8 cellular contexts compared by ENCODE assay signal in genomic region chr19:11535792-11536595, GRCh38. TPM values are rescaled to one million over a fixed set of nuclear protein-coding genes. Genes with fewer than 3 reads are reported as not detected.
DNase-seq lines count a peak whose midpoint lies in the region; ATAC-seq, FAIRE-seq and TF ChIP-seq lines count a peak whose summit lies in the region.

No MANE protein-coding gene starts in this region.

- H3K9me3 ChIP-seq in PC-9 (ENCODE audit: insufficient read depth, low read depth): no peaks in the 10 kb centered on the region
- no peaks in the 10 kb centered on the region for H3K9me3 ChIP-seq in esophagus muscularis mucosa
- H3K9me3 ChIP-seq in muscle layer of duodenum (ENCODE audit: control insufficient read depth in 1 of 2, low read length in 2 of 2): no peaks in the 10 kb centered on the region

- DNase-seq in SIG-M5 treated with dmso at 0.1 percent for 504 hours (lab: John Stamatoyannopoulos, UW; ENCODE audit: unreplicated experiment) (peak; percentile 50), SIG-M5 (lab: John Stamatoyannopoulos, UW) (no peak), HTR-8/SVneo (ENCODE audit: insufficient read length, low spot score) (peak; percentile 91), PC-9 (peak; percentile 75 to 91), esophagus muscularis mucosa (ENCODE audit: extremely low spot score) (peak; percentile 97)
- peak; percentile 82 for DNase-seq in activated T-cell treated with anti-CD3 and anti-CD28 coated beads, Interleukin-2, amount 50 U/mL, for 4 hours
- peak; percentile 93 for DNase-seq in stimulated activated CD8-positive, alpha-beta memory T cell treated with anti-CD3 and anti-CD28 coated beads, Interleukin-4, amount 100 ng/mL, for 48 hours

- BruUV-seq in PC-9 (replicated peaks; lab: Mats Ljungman, UMichigan): no TSS peak

- peaks cover 17% of the 10 kb centered on the region for H3K27me3 Mint-ChIP-seq in activated T-cell treated with anti-CD3 and anti-CD28 coated beads, Interleukin-2, amount 50 U/mL, for 4 hours (ENCODE audit: low read depth)

- TF ChIP-seq CTCF in PC-9 (conservative IDR thresholded peaks at IDR 0.05) (peak; percentile 96), esophagus muscularis mucosa (IDR thresholded peaks at IDR 0.05) (peak; percentile 83 to 97 (median 94))

- FAIRE-seq in HTR-8/SVneo (lab: Jason Lieb, UNC): peak; percentile 88

- H2AFZ ChIP-seq in PC-9: peak overlapping the region; percentile 64

- H3K4me3 ChIP-seq in PC-9 (peak overlapping the region; percentile 48; the same call in 1 of the 2 replicates), esophagus muscularis mucosa (peak overlapping the region; percentile 48 to 60 (median 52)), muscle layer of duodenum (ENCODE audit: low read depth in 1 of 2, low read length in 2 of 2) (peak overlapping the region; percentile 31 to 53)

- H3K4me1 Mint-ChIP-seq in activated T-cell treated with anti-CD3 and anti-CD28 coated beads, Interleukin-2, amount 50 U/mL, for 4 hours (ENCODE audit: low read depth): peaks cover 13% of the 10 kb centered on the region

- no peaks in the 10 kb centered on the region for H4K20me1 ChIP-seq in PC-9 (ENCODE audit: insufficient read depth)

- peaks cover 19% of the 10 kb centered on the region for H3K4me1 ChIP-seq in PC-9 (replicated peaks; ENCODE audit: insufficient read depth)
- H3K4me1 ChIP-seq in esophagus muscularis mucosa: peaks cover 16 to 52% (median 48%) of the 10 kb centered on the region in 4 donors
- peaks cover 4% of the 10 kb centered on the region in 2 donors for H3K4me1 ChIP-seq in muscle layer of duodenum (ENCODE audit: control insufficient read depth in 1 of 2, insufficient read depth in 2 of 2, low read length in 2 of 2)

- peak overlapping the region; percentile 55 for H3K4me3 Mint-ChIP-seq in activated T-cell treated with anti-CD3 and anti-CD28 coated beads, Interleukin-2, amount 50 U/mL, for 4 hours

- CTCF ChIA-PET in PC-9 (lab: Charles Lee): interaction anchor here (0.6 to 1.0 kb wide), 3 partner anchors 23 to 1078 kb away, joined by 3 to 6 read pairs (median 3); partner anchors contain the start of gene ELOF1

- ATAC-seq in activated T-cell treated with anti-CD3 and anti-CD28 coated beads, Interleukin-2, amount 50 U/mL, for 4 hours: peak; percentile 74 to 76

- no peaks in the 10 kb centered on the region for H3K9me2 ChIP-seq in PC-9 (ENCODE audit: insufficient read depth)

- TF ChIP-seq POLR2A in esophagus muscularis mucosa (IDR thresholded peaks at IDR 0.05; ENCODE audit: low read depth): peak; percentile 61

- H3K9me3 Mint-ChIP-seq in activated T-cell treated with anti-CD3 and anti-CD28 coated beads, Interleukin-2, amount 50 U/mL, for 4 hours: no peaks in the 10 kb centered on the region

- peak overlapping the region; percentile 18; the same call in 1 of the 2 replicates for H3K27ac ChIP-seq in PC-9
- peak overlapping the region; percentile 96 to 99 (median 98) for H3K27ac ChIP-seq in esophagus muscularis mucosa (replicated peaks in 1 of 4)
- peak overlapping the region; percentile 88 for H3K27ac ChIP-seq in muscle layer of duodenum (ENCODE audit: low read length)

- WGBS in esophagus muscularis mucosa: 32% methylated on average over 18 of the region's 54 CpGs

- H3K36me3 ChIP-seq in PC-9 (ENCODE audit: low read depth): no peaks in the 10 kb centered on the region
- H3K36me3 ChIP-seq in esophagus muscularis mucosa: no peaks in the 10 kb centered on the region
- peaks cover 0 to 2% of the 10 kb centered on the region in 2 donors for H3K36me3 ChIP-seq in muscle layer of duodenum (ENCODE audit: control insufficient read depth in 1 of 2, insufficient read depth in 2 of 2, low read length in 2 of 2)

- TF ChIP-seq EP300 in esophagus muscularis mucosa (IDR thresholded peaks at IDR 0.05): no peak

- no peaks in the 10 kb centered on the region for H3K36me3 Mint-ChIP-seq in activated T-cell treated with anti-CD3 and anti-CD28 coated beads, Interleukin-2, amount 50 U/mL, for 4 hours (ENCODE audit: insufficient read depth)

- H3K79me2 ChIP-seq in PC-9 (ENCODE audit: low read depth): no peaks in the 10 kb centered on the region

- POLR2A ChIA-PET in PC-9 (lab: Charles Lee; ENCODE audit: unreplicated experiment): interaction anchor here (0.6 to 0.8 kb wide), 3 partner anchors 88 to 818 kb away, joined by 3 to 9 read pairs (median 4); partner anchors contain the start of genes DNM2 and SWSAP1

- H3K4me2 ChIP-seq in PC-9: peak overlapping the region; percentile 82

- H3K27me3 ChIP-seq in PC-9 (ENCODE audit: insufficient read depth, low read depth): no peaks in the 10 kb centered on the region
- H3K27me3 ChIP-seq in esophagus muscularis mucosa: peaks cover 0 to 5% (median 0%) of the 10 kb centered on the region in 4 donors
- H3K27me3 ChIP-seq in muscle layer of duodenum (ENCODE audit: low read depth, low read length): no peaks in the 10 kb centered on the region

- intact Hi-C loops in PC-9 (cut with micrococcal nuclease; ENCODE audit: unreplicated experiment): no loop called here
- intact Hi-C loops in esophagus muscularis mucosa (cut with DNase I): no loop called here

- H3F3A ChIP-seq in PC-9 (ENCODE audit: insufficient read depth, low read depth): peaks cover 46% of the 10 kb centered on the region

RNA-seq across cellular contexts. Expression of gene CNN1, which starts 2.7 kb away (rescaled TPM):
- 0.44 TPM in 1 of 2 replicates, not detected in the other for total RNA-seq in PC-9 (2021)
- under 1 TPM in 1 of 3 donors, not detected in 2; 0.25 TPM for total RNA-seq in activated T-cell treated with anti-CD3 and anti-CD28 coated beads, Interleukin-2, amount 50 U/mL, for 4 hours
- total RNA-seq in esophagus muscularis mucosa: 1,000 to 10,000 TPM; 2,877 to 3,384 (median 2,954) TPM

RNA-seq across cellular contexts. Expression of gene ECSIT, which starts 7.1 kb away (rescaled TPM):
- total RNA-seq in PC-9 (2021) (42.4 and 43.0 TPM in 2 replicates), esophagus muscularis mucosa (10 to 100 TPM; 72.7 to 97.5 (median 81.8) TPM)
- 10 to 100 TPM; 72.3 to 88.1 (median 81.9) TPM for total RNA-seq in activated T-cell treated with anti-CD3 and anti-CD28 coated beads, Interleukin-2, amount 50 U/mL, for 4 hours

RNA-seq across cellular contexts. Expression of gene ELOF1, which starts 23.0 kb away (rescaled TPM):
- total RNA-seq in PC-9 (2021) (65.5 and 68.7 TPM in 2 replicates), esophagus muscularis mucosa (10 to 100 TPM; 27.0 to 39.1 (median 30.5) TPM)
- total RNA-seq in activated T-cell treated with anti-CD3 and anti-CD28 coated beads, Interleukin-2, amount 50 U/mL, for 4 hours: 10 to 100 TPM; 82.5 to 91.6 (median 86.4) TPM

RNA-seq across cellular contexts. Expression of gene ZNF653, which starts 30.4 kb away (rescaled TPM):
- total RNA-seq in PC-9 (2021) (13.4 and 13.8 TPM in 2 replicates), esophagus muscularis mucosa (10 to 100 TPM in 1 of 4 donors, 1 to 10 TPM in 3; 9.1 to 13.9 (median 9.4) TPM)
- total RNA-seq in activated T-cell treated with anti-CD3 and anti-CD28 coated beads, Interleukin-2, amount 50 U/mL, for 4 hours: 10 to 100 TPM; 12.3 to 16.9 (median 13.9) TPM

RNA-seq across cellular contexts. Expression of gene ACP5, which starts 41.5 kb away (rescaled TPM):
- total RNA-seq in PC-9 (2021) (3.5 and 6.6 TPM in 2 replicates), esophagus muscularis mucosa (10 to 100 TPM in 3 of 4 donors, 1 to 10 TPM in 1; 7.3 to 16.0 (median 13.3) TPM)
- 1 to 10 TPM; 2.4 to 2.9 (median 2.8) TPM for total RNA-seq in activated T-cell treated with anti-CD3 and anti-CD28 coated beads, Interleukin-2, amount 50 U/mL, for 4 hours

Comparison
In these comparisons a context has a peak if more than half of its experiments do, and no peak if none do; other contexts are left out.
1. H3K27ac ChIP-seq: peak in every context shown above with its lines; median percentile 98 in esophagus muscularis mucosa; 88 in muscle layer of duodenum; 18 in PC-9.
2. RNA of gene CNN1, which starts 2.7 kb away (total RNA-seq): 2,877 to 3,384 TPM in esophagus muscularis mucosa; 0.44 TPM in PC-9 and 0.25 TPM in activated T-cell treated with anti-CD3 and anti-CD28 coated beads, Interleukin-2, amount 50 U/mL, for 4 hours; every median in the first group is over 1,000 times any median in the second.
3. Peak in every context shown above with its lines, with median percentiles within 50 percentile points of each other: H3K4me3 ChIP-seq.